Comparison of ENCODE assay signal across 8 cellular contexts in the genomic region with DNA sequence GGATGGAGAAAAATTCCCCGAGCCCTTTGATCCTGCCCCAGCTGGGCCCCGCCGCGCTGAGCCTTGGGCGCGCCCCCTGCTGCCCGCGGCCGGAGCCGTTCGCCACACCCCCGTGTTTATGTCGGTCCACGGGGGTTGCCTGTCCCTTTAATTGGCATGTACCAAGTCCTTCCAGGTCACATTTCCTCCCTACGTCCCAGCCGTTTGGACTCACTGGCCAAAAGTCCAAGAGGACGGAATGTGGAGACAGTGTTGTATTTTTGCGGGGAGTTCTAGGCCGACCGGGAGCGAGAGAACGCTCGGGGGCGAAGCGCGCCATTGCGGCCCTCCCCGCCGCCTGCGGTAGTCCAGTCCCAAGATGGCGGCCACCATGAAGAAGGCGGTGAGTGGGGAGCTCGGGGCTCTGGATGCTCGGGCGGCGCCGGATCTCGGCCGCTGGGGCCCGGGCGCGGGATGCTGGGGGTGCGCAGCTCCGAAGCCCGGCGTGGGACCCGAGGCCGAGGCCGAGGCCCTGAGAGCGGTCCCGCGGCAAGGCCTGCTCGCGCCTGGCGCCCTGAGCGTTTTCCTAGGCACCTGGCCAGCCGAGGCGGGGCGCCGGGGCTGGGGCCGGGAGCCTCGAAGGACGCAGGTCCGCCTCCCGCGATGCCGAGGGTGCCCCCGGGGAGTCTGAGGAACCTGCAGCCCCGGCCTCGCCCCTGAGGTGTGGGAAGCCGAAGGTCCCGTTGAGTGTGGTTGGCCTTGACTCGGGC. TPM values are rescaled to one million over a fixed set of nuclear protein-coding genes. Genes with fewer than 3 reads are reported as not detected.
DNase-seq lines count a peak whose midpoint lies in the region; ATAC-seq and TF ChIP-seq lines count a peak whose summit lies in the region.

A gene with protein sequence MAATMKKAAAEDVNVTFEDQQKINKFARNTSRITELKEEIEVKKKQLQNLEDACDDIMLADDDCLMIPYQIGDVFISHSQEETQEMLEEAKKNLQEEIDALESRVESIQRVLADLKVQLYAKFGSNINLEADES (plus strand): TSS at position 345 of the 749 bp plus-strand sequence. CDS start 14 bp downstream, at position 359.

- peak; percentile 97 for ATAC-seq in HG02610 (IDR thresholded peaks at IDR 0.05; ENCODE audit: unreplicated experiment)
- peak; percentile 89 for ATAC-seq in activated naive CD8-positive, alpha-beta T cell treated with anti-CD3 and anti-CD28 coated beads, Interleukin-2, amount 10 ng/mL, durations not matched to agents 7 days and 5 days (ENCODE audit: low read depth)
- peak; percentile 98 for ATAC-seq in Right ventricle myocardium superior (ENCODE audit: poor library complexity)

- no peaks in the 10 kb centered on the region for H3K27me3 Mint-ChIP-seq in activated naive CD8-positive, alpha-beta T cell treated with anti-CD3 and anti-CD28 coated beads, Interleukin-2, amount 10 ng/mL, durations not matched to agents 7 days and 5 days

- intact Hi-C loops in Right ventricle myocardium superior (cut with DNase I), result no loop called here
- intact Hi-C loops in transverse colon (cut with DNase I; ENCODE audit: low total_unique reads), result no loop called here

- TF ChIP-seq EP300 in transverse colon (IDR thresholded peaks at IDR 0.05; ENCODE audit: low read depth), result no peak

- in situ Hi-C loops in transverse colon (cut with MboI; ENCODE audit: low pct_ligation_motif_present in 1 of 4, low pct_unique_long_range_greater_than_20kb in 1 of 4, low sequenced_read_pairs in 3 of 4), result loop anchor here in 3 of 4 donors (10.0 to 25.0 kb wide), 2 partner anchors 103 to 646 kb away; no protein-coding TSS in a partner anchor

- peak; percentile 31 for DNase-seq in NCI-H1048 (lab: John Stamatoyannopoulos, UW)
- peak; percentile 88 for DNase-seq in activated naive CD8-positive, alpha-beta T cell treated with anti-CD3 and anti-CD28 coated beads, Interleukin-2, amount 10 ng/mL, durations not matched to agents 7 days and 5 days
- peak; percentile 90 for DNase-seq in Right ventricle myocardium superior
- DNase-seq in pons (ENCODE audit: low spot score), result peak; percentile 75
- peak; percentile 88 for DNase-seq in transverse colon

- POLR2A ChIA-PET in activated naive CD8-positive, alpha-beta T cell treated with anti-CD3 and anti-CD28 coated beads, Interleukin-2, amount 10 ng/mL, durations not matched to agents 7 days and 5 days (lab: Charles Lee), result interaction anchor here (0.5 to 1.7 kb wide), 5 partner anchors 11 to 263 kb away, joined by 3 to 5 read pairs (median 5); no protein-coding TSS in a partner anchor

- TF ChIP-seq POLR2A in transverse colon (IDR thresholded peaks at IDR 0.05), result no peak

- peaks cover 0 to 30% (median 16%) of the 10 kb centered on the region in 4 donors for H3K4me1 ChIP-seq in transverse colon

- no peaks in the 10 kb centered on the region for H3K9me2 ChIP-seq in SU-DHL-6 (replicated peaks; ENCODE audit: insufficient read depth, low read length)

- H2AFZ ChIP-seq in SU-DHL-6 (ENCODE audit: low read depth, low read length, severe bottlenecking), result peak within 1 kb of the TSS; percentile 91

- H4K20me1 ChIP-seq in SU-DHL-6 (ENCODE audit: low read depth, low read length), result no peaks in the 10 kb centered on the region

- H3K4me3 ChIP-seq in SU-DHL-6 (ENCODE audit: insufficient read depth, low read length, poor library complexity, severe bottlenecking) (peak within 1 kb of the TSS; percentile 73), transverse colon (peak within 1 kb of the TSS; percentile 84 to 97 (median 92))

- peaks cover 20% of the 10 kb centered on the region for H3K4me1 Mint-ChIP-seq in activated naive CD8-positive, alpha-beta T cell treated with anti-CD3 and anti-CD28 coated beads, Interleukin-2, amount 10 ng/mL, durations not matched to agents 7 days and 5 days

- no peaks in the 10 kb centered on the region for H3K79me2 ChIP-seq in SU-DHL-6 (ENCODE audit: insufficient read depth, low read length)

- H3K27me3 ChIP-seq in SU-DHL-6 (ENCODE audit: low read length) (no peaks in the 10 kb centered on the region), transverse colon (no peaks in the 10 kb centered on the region)

- peak within 1 kb of the TSS; percentile 96 for H3K4me3 Mint-ChIP-seq in activated naive CD8-positive, alpha-beta T cell treated with anti-CD3 and anti-CD28 coated beads, Interleukin-2, amount 10 ng/mL, durations not matched to agents 7 days and 5 days

- peak within 1 kb of the TSS; percentile 64 for H3K27ac ChIP-seq in SU-DHL-6 (ENCODE audit: low read depth, low read length)
- H3K27ac ChIP-seq in transverse colon, result peak within 1 kb of the TSS; percentile 91 to 94 (median 92)

- H3K9me3 Mint-ChIP-seq in activated naive CD8-positive, alpha-beta T cell treated with anti-CD3 and anti-CD28 coated beads, Interleukin-2, amount 10 ng/mL, durations not matched to agents 7 days and 5 days, result no peaks in the 10 kb centered on the region

- no peaks in the 10 kb centered on the region for H3K36me3 ChIP-seq in SU-DHL-6 (ENCODE audit: low read length)
- H3K36me3 ChIP-seq in transverse colon, result no peaks in the 10 kb centered on the region

- H3K4me2 ChIP-seq in SU-DHL-6 (ENCODE audit: low read depth, low read length, poor library complexity, severe bottlenecking), result peak within 1 kb of the TSS; percentile 81

- 0% methylated on average over 30 of the region's 73 CpGs; no CpG with 5 or more reads in 1 of the 2 donors for WGBS in transverse colon (ENCODE audit: low coverage in 1 of 2), 2 donors

- no peaks in the 10 kb centered on the region for H3F3A ChIP-seq in SU-DHL-6 (ENCODE audit: insufficient read depth)

- peak within 1 kb of the TSS; percentile 99 for H3K27ac Mint-ChIP-seq in activated naive CD8-positive, alpha-beta T cell treated with anti-CD3 and anti-CD28 coated beads, Interleukin-2, amount 10 ng/mL, durations not matched to agents 7 days and 5 days

- H3K9ac ChIP-seq in SU-DHL-6 (ENCODE audit: low read length), result peak within 1 kb of the TSS; percentile 77

- TF ChIP-seq CTCF in GM12873 (IDR thresholded peaks at IDR 0.05; ENCODE audit: insufficient read depth, low read depth, low read length, missing control alignments) (peak; percentile 80), SU-DHL-6 (IDR thresholded peaks at IDR 0.05; ENCODE audit: insufficient read depth, low read length, poor library complexity, severe bottlenecking) (peak; percentile 84), transverse colon (IDR thresholded peaks at IDR 0.05) (peak; percentile 75 to 85 (median 84))

- peaks cover 7% of the 10 kb centered on the region for H3K36me3 Mint-ChIP-seq in activated naive CD8-positive, alpha-beta T cell treated with anti-CD3 and anti-CD28 coated beads, Interleukin-2, amount 10 ng/mL, durations not matched to agents 7 days and 5 days

- H3K9me3 ChIP-seq in SU-DHL-6 (ENCODE audit: insufficient read depth, low read length) (no peaks in the 10 kb centered on the region), transverse colon (no peaks in the 10 kb centered on the region)

RNA-seq across cellular contexts. Expression of the gene that starts here (rescaled TPM):
- total RNA-seq in activated naive CD8-positive, alpha-beta T cell treated with anti-CD3 and anti-CD28 coated beads, Interleukin-2, amount 10 ng/mL, durations not matched to agents 7 days and 5 days, result 10 to 100 TPM; 16.5 to 18.6 TPM
- total RNA-seq in Right ventricle myocardium superior (26.8 TPM), transverse colon (10 to 100 TPM in 3 of 4 donors, 1 to 10 TPM in 1; 4.6 to 73.5 (median 28.5) TPM)

Comparison
In these comparisons a context has a peak if more than half of its experiments do, and no peak if none do; other contexts are left out.
1. Peak in every context shown above with its lines: DNase-seq, ATAC-seq, H3K4me3 ChIP-seq and H3K27ac ChIP-seq.
2. DNase-seq: peak in every context shown above with its lines; median percentile 90 in Right ventricle myocardium superior; 88 in activated naive CD8-positive, alpha-beta T cell treated with anti-CD3 and anti-CD28 coated beads, Interleukin-2, amount 10 ng/mL, durations not matched to agents 7 days and 5 days; 88 in transverse colon; 75 in pons; 31 in NCI-H1048.